ENCODE assay signal across 22 cellular contexts in genomic region chr1:235558783-235559182, GRCh38. TPM values are rescaled to one million over a fixed set of nuclear protein-coding genes. Genes with fewer than 3 reads are reported as not detected.
DNase-seq lines count a peak whose midpoint lies in the region; TF ChIP-seq lines count a peak whose summit lies in the region.
"Had no signal": no experiment of that assay in that cellular context is flagged by ENCODE, and none has a peak within 500 bp of the region (broad histone marks: within the 10 kb centered on the region; RNA-seq: fewer than 3 reads in every experiment).

No MANE protein-coding gene starts in this region.

- H3K27me3 ChIP-seq in neural cell (ENCODE audit: insufficient read depth, low read depth, low read length) = no peaks in the 10 kb centered on the region
- H3K27me3 ChIP-seq: BE2C had no signal

- POLR2A ChIA-PET in HEK293 (lab: Yijun Ruan, JAX) = no interaction called here

- no peak for TF ChIP-seq RAD21 in neural cell (conservative IDR thresholded peaks at IDR 0.05)

- TF ChIP-seq CTCF in HEK293 (tag by site-specific recombination; IDR thresholded peaks at IDR 0.05) (no peak), neural cell (IDR thresholded peaks at IDR 0.05; ENCODE audit: poor library complexity, severe bottlenecking) (no peak)

- TF ChIP-seq EP300 in neural cell (conservative IDR thresholded peaks at IDR 0.05; ENCODE audit: poor library complexity, severe bottlenecking) = no peak

- H3K4me3 ChIP-seq in HEK293 (ENCODE audit: low read depth, low read length) (no peak overlapping the region), neural cell (ENCODE audit: low read length) (peak overlapping the region; percentile 12)
- H3K4me3 ChIP-seq: GM12878, GM23248 had no signal

- CTCF ChIA-PET in HEK293 (lab: Yijun Ruan, JAX) = interaction anchor here (0.6 to 3.1 kb wide), 7 partner anchors 10 to 1204 kb away, joined by 3 to 21 read pairs (median 3); no protein-coding TSS in a partner anchor

- H2AFZ ChIP-seq in neural cell (ENCODE audit: low read depth, low read length) = no peak overlapping the region
- H2AFZ ChIP-seq: GM23248 had no signal

- no peak overlapping the region for H3K27ac ChIP-seq in HEK293 (ENCODE audit: extremely low read depth, low read depth, low read length)
- peak overlapping the region; percentile 40 for H3K27ac ChIP-seq in neural cell (ENCODE audit: low read length)
- H3K27ac ChIP-seq: GM23248, HL-60 had no signal

- no peaks in the 10 kb centered on the region for H3K79me2 ChIP-seq in neural cell (replicated peaks; ENCODE audit: insufficient read depth, low read length)

- no peaks in the 10 kb centered on the region for H3K4me1 ChIP-seq in HEK293 (ENCODE audit: control insufficient read depth, insufficient read depth, low read length)
- H3K4me1 ChIP-seq: BE2C had no signal

- H3F3A ChIP-seq in neural cell (ENCODE audit: insufficient read depth, low read length, poor library complexity, severe bottlenecking) = no peaks in the 10 kb centered on the region

- no peak overlapping the region for H3K4me2 ChIP-seq in neural cell (ENCODE audit: low read length)

- H3K9me3 ChIP-seq in HEK293 (ENCODE audit: control insufficient read depth, insufficient read depth, low read depth, low read length) (no peaks in the 10 kb centered on the region), neural cell (ENCODE audit: low read length) (no peaks in the 10 kb centered on the region)
- H3K9me3 ChIP-seq: BE2C had no signal

- H3K9ac ChIP-seq in neural cell (ENCODE audit: low read length) = no peak overlapping the region
- H3K9ac ChIP-seq: GM23248 had no signal

- H3K36me3 ChIP-seq in HEK293 (ENCODE audit: control insufficient read depth in 2 of 2, insufficient read depth in 1 of 2, low read length in 2 of 2) (peaks cover 0 to 4% of the 10 kb centered on the region in 2 experiments; a peak in 1 of 3 replicates), neural cell (ENCODE audit: insufficient read depth, low read length) (no peaks in the 10 kb centered on the region)

- no peaks in the 10 kb centered on the region for H4K20me1 ChIP-seq in neural cell (ENCODE audit: insufficient read depth)

- H3K9me2 ChIP-seq in neural cell (ENCODE audit: insufficient read depth, low read length) = no peaks in the 10 kb centered on the region

- peak; percentile 71 for DNase-seq in NCI-H82 (lab: John Stamatoyannopoulos, UW)
- no peak for DNase-seq in NCI-H128 (lab: John Stamatoyannopoulos, UW; ENCODE audit: unreplicated experiment)
- no peak for DNase-seq in activated naive CD4-positive, alpha-beta T cell (lab: John Stamatoyannopoulos, UW)
- no peak for DNase-seq in NCI-H524 (lab: John Stamatoyannopoulos, UW)
- DNase-seq: ACHN; BE2C; C1 segment of cervical spinal cord; CD4-positive, CD25-positive, alpha-beta regulatory T cell; CD8-positive, alpha-beta memory T cell; COR-L47; DMS 273 treated with DMSO at 0.1 percent for 48 hours; DMS53; DND-41; EL; GM23248; HCEC 1CT; HFFc6; IMR-90 had no signal

TF ChIP-seq in HEK293, 187 proteins besides CTCF, POLR2A, EP300 and RAD21:
- peak; percentile 47; the same call in 1 of the 2 replicates for TF ChIP-seq ATF2 (tag by site-specific recombination; IDR thresholded peaks at IDR 0.05; ENCODE audit: low read depth)
- peak; percentile 99 for TF ChIP-seq SP7 (tag by site-specific recombination; IDR thresholded peaks at IDR 0.05)
- no peak for TF ChIP-seq PRDM4 (tag by site-specific recombination; IDR thresholded peaks at IDR 0.05)
- TF ChIP-seq, protein P1, sequence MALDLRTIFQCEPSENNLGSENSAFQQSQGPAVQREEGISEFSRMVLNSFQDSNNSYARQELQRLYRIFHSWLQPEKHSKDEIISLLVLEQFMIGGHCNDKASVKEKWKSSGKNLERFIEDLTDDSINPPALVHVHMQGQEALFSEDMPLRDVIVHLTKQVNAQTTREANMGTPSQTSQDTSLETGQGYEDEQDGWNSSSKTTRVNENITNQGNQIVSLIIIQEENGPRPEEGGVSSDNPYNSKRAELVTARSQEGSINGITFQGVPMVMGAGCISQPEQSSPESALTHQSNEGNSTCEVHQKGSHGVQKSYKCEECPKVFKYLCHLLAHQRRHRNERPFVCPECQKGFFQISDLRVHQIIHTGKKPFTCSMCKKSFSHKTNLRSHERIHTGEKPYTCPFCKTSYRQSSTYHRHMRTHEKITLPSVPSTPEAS (tag by site-specific recombination; IDR thresholded peaks at IDR 0.05) = no peak
- TF ChIP-seq ZNF747 (tag by site-specific recombination; IDR thresholded peaks at IDR 0.05) = no peak

TF ChIP-seq in neural cell, 6 proteins besides CTCF, POLR2A, EP300 and RAD21:
- no peak for TF ChIP-seq POLR2AphosphoS5 (IDR thresholded peaks at IDR 0.05)
- no peak for TF ChIP-seq EZH2 (IDR thresholded peaks at IDR 0.05; ENCODE audit: borderline replicate concordance, insufficient read depth, low read length, poor library complexity, severe bottlenecking)
- no peak for TF ChIP-seq REST (IDR thresholded peaks at IDR 0.05; ENCODE audit: borderline replicate concordance)
- no peak for TF ChIP-seq MXI1 (conservative IDR thresholded peaks at IDR 0.05; ENCODE audit: poor library complexity, severe bottlenecking)
- no peak for TF ChIP-seq SMC3 (conservative IDR thresholded peaks at IDR 0.05; ENCODE audit: poor library complexity)
- no peak for TF ChIP-seq TAF1 (IDR thresholded peaks at IDR 0.05; ENCODE audit: low read depth)

RNA-seq across cellular contexts. Expression of gene B3GALNT2, which starts 54.5 kb away (rescaled TPM):
- 19.0 and 29.0 TPM in 2 replicates for polyA plus RNA-seq in neural cell
- polyA minus RNA-seq in neural cell = 21.7 and 27.7 TPM in 2 replicates
